21 cellular contexts compared by ENCODE assay signal in the genomic region with DNA sequence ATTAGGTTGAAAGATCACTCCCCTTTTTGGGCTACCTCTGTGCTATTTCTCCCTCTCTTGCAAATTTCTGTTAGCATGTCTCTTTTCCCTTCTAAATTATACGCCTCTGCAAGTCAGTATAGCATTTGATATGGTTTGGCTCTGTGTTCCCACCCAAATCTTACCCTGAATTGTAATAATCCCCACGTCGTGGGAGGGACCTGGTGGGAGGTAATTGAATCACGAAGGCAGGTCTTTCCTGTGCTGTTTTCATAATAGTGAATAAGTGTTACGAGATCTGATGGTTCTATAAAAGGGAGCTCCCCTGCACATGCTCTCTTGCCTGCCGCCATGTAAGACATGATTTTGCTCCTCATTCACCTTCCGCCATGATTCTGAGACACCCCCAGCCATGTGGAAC.
"Had no signal": no experiment of that assay in that cellular context is flagged by ENCODE, and none has a peak within 500 bp of the region (broad histone marks: within the 10 kb centered on the region; RNA-seq: fewer than 3 reads in every experiment).

No MANE protein-coding gene starts in this region.

- H3K27ac ChIP-seq: coronary artery, esophagus muscularis mucosa, foreskin keratinocyte, gastroesophageal sphincter, heart right ventricle, left lung, lower lobe of right lung had no signal

- H3K27ac Mint-ChIP-seq: mesothelial cell of epicardium, naive B cell had no signal

- H3K27me3 Mint-ChIP-seq: naive B cell; naive thymus-derived CD8-positive, alpha-beta T cell had no signal

- DNase-seq: dermis blood vessel endothelial cell; dorsolateral prefrontal cortex; effector CD4-positive, alpha-beta T cell; effector memory CD4-positive, alpha-beta T cell; foreskin keratinocyte; heart right ventricle; hippocampal formation; islet precursor cell; kidney; left cardiac atrium; left lung; left ventricle myocardium superior; lower lobe of right lung; mesenchymal stem cell; mucosa of descending colon; naive B cell; naive thymus-derived CD8-positive, alpha-beta T cell had no signal

- H3K4me3 Mint-ChIP-seq: mesothelial cell of epicardium; naive B cell; naive thymus-derived CD8-positive, alpha-beta T cell had no signal

- ATAC-seq: foreskin keratinocyte; gastroesophageal sphincter; heart right ventricle; left cardiac atrium; left lung; left ventricle myocardium superior; lower lobe of right lung; mucosa of descending colon; naive thymus-derived CD8-positive, alpha-beta T cell had no signal

- H3K4me1 Mint-ChIP-seq: mesothelial cell of epicardium, naive B cell had no signal
